Comparison of ENCODE assay signal across 1 cellular context in genomic region chr11:853682-854448, GRCh38.
A peak's percentile ranks its signal among the peaks of the same experiment; 100 is the strongest.
TF ChIP-seq lines count a peak whose summit lies in the region.

No MANE protein-coding gene starts in this region.

TF ChIP-seq in HEK293, 187 proteins besides CTCF, POLR2A, EP300 and RAD21 (continued from another document):
- TF ChIP-seq ZBTB10 (tag by site-specific recombination; IDR thresholded peaks at IDR 0.05) (no peak), ZNF529 (tag by site-specific recombination; IDR thresholded peaks at IDR 0.05; ENCODE audit: insufficient replicate concordance) (peak; percentile 65)
TF ChIP-seq in HEK293: peak in this region for 3.
